27 cellular contexts compared by ENCODE assay signal in the genomic region with DNA sequence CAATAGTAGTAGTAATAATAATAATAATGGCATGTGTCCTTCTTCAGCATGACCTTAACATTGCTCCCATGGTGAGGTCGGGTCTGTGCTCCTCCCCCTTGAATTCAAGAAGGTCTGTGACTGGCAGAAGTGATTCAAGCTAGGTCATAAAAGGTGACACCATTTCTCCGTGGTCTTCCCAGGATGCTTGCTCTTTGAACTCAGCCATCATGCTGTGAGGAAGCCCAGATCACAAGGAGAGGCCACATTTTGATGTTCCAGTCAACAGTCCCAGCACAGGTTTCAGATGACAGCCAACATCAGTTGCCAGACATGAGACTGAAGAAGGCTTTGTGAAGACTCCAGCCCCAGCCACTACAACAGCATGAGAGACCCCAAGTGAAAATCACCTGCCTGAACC.
"Had no signal": no experiment of that assay in that cellular context is flagged by ENCODE, and none has a peak within 500 bp of the region (broad histone marks: within the 10 kb centered on the region; RNA-seq: fewer than 3 reads in every experiment).

No MANE protein-coding gene starts in this region.

- H2AFZ ChIP-seq: neural progenitor cell had no signal

- H3K36me3 ChIP-seq: left ventricle myocardium inferior, neural progenitor cell, neutrophil, ovary, right atrium auricular region, right lobe of liver, tibial nerve, uterus had no signal

- DNase-seq: hippocampal formation; immature natural killer cell; kidney; left colon; left ventricle myocardium inferior; mesendoderm; naive B cell; natural killer cell; nephron progenitor cell; occipital lobe; ovary; right lobe of liver; stimulated activated CD4-positive, alpha-beta T cell treated with anti-CD3 and anti-CD28 coated beads, Interleukin-1b, Interleukin-23, amount 100 ng/mL, for 48 hours; stimulated activated CD4-positive, alpha-beta T cell treated with anti-CD3 and anti-CD28 coated beads, Interleukin-2, amount 100 ng/mL, for 48 hours; stimulated activated CD4-positive, alpha-beta T cell treated with anti-CD3 and anti-CD28 coated beads, Interleukin-4, amount 100 ng/mL, for 4 hours; stimulated activated CD8-positive, alpha-beta memory T cell treated with anti-CD3 and anti-CD28 coated beads, Interleukin-4, amount 100 ng/mL, for 48 hours; stimulated activated naive CD4-positive, alpha-beta T cell treated with Interleukin-2 at 50 U/mL for 16 hours; stimulated activated naive CD8-positive, alpha-beta T cell treated with anti-CD3 and anti-CD28 coated beads, Interleukin-15, amount 100 ng/mL, for 72 hours; substantia nigra; uterus had no signal

- ATAC-seq: left colon; natural killer cell; right lobe of liver; stimulated activated memory B cell treated with anti-CD40 and anti-IgM and Interleukin-4, amounts not matched to agents 10 μg/mL and 1 μg/mL and 100 μg/mL, for 72 hours; stimulated activated naive CD8-positive, alpha-beta T cell treated with anti-CD3 and anti-CD28 coated beads, Interleukin-15, amount 100 ng/mL, for 72 hours had no signal

- H3K27ac ChIP-seq: left ventricle myocardium inferior, neural progenitor cell, neutrophil, ovary, right atrium auricular region, right lobe of liver, tibial nerve, uterus had no signal

- H3K9me3 ChIP-seq: left ventricle myocardium inferior, neutrophil, ovary, right atrium auricular region, right lobe of liver, uterus had no signal

- H3K4me2 ChIP-seq: neural progenitor cell, smooth muscle cell had no signal

- H3K9ac ChIP-seq: neural progenitor cell had no signal

- H3K4me1 ChIP-seq: left ventricle myocardium inferior, neural progenitor cell, right atrium auricular region, right lobe of liver, tibial nerve, uterus had no signal

- H3K27me3 ChIP-seq: neural progenitor cell, neutrophil, ovary, right atrium auricular region, right lobe of liver, tibial nerve, uterus had no signal

- H3K4me3 ChIP-seq: left ventricle myocardium inferior, lung, neural progenitor cell, ovary, right atrium auricular region, right lobe of liver, smooth muscle cell, tibial nerve, uterus had no signal
